1 cellular context compared by ENCODE assay signal in the genomic region with DNA sequence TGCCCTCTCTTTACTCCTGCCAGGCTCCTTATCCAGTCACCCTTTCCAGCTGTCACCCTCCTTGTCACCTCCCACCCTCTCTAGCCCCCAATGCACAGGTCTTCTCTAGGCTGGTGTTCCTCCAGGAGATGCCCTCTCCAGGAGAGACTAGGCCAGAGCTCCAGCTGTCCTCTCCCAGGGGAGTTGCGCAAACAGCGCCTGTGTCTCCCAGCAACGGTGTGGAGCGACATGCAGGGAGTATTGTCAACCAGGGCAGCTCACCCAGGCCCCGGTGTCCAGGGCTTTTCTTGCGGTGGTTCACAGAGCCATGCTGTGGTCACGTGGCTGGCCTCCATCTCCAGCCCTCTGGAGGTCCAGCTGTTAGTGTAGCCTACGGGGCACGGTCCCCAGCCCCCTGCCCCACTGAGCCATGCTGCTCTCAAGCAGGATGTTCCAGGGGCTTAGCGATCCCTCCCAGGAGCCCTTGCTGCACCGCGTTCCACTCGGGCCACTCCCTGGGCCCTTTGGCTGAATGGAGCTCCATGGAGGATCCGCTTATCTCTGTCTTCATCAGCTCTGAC.
TF ChIP-seq lines count a peak whose summit lies in the region.

No MANE protein-coding gene starts in this region.

TF ChIP-seq in HepG2, 621 proteins besides CTCF, POLR2A, EP300 and RAD21 (continued from another document):
- TF ChIP-seq, protein P1, sequence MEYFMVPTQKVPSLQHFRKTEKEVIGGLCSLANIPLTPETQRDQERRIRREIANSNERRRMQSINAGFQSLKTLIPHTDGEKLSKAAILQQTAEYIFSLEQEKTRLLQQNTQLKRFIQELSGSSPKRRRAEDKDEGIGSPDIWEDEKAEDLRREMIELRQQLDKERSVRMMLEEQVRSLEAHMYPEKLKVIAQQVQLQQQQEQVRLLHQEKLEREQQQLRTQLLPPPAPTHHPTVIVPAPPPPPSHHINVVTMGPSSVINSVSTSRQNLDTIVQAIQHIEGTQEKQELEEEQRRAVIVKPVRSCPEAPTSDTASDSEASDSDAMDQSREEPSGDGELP (IDR thresholded peaks at IDR 0.05; ENCODE audit: borderline replicate concordance, low read depth) = peak; percentile 77; the same call in 1 of the 2 replicates
- TF ChIP-seq POLR2G (IDR thresholded peaks at IDR 0.05; ENCODE audit: low read depth, low read length) = no peak
- no peak for TF ChIP-seq ZFP36L1 (CRISPR knock-in tag; IDR thresholded peaks at IDR 0.05)
- 0 out of 2 replicates have a peak, but pooled peaks have one; percentile 31 for TF ChIP-seq ZFX (CRISPR knock-in tag; IDR thresholded peaks at IDR 0.05; ENCODE audit: low read depth)
- TF ChIP-seq NFIB (CRISPR knock-in tag; IDR thresholded peaks at IDR 0.05; ENCODE audit: borderline replicate concordance) = no peak
- TF ChIP-seq, protein P2, sequence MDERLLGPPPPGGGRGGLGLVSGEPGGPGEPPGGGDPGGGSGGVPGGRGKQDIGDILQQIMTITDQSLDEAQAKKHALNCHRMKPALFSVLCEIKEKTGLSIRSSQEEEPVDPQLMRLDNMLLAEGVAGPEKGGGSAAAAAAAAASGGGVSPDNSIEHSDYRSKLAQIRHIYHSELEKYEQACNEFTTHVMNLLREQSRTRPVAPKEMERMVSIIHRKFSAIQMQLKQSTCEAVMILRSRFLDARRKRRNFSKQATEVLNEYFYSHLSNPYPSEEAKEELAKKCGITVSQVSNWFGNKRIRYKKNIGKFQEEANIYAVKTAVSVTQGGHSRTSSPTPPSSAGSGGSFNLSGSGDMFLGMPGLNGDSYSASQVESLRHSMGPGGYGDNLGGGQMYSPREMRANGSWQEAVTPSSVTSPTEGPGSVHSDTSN (CRISPR knock-in tag; IDR thresholded peaks at IDR 0.05) = peak; percentile 55; the same call in 1 of the 2 replicates
- no peak for TF ChIP-seq ZNF569 (CRISPR knock-in tag; IDR thresholded peaks at IDR 0.05; ENCODE audit: borderline replicate concordance)
- TF ChIP-seq, protein P3, sequence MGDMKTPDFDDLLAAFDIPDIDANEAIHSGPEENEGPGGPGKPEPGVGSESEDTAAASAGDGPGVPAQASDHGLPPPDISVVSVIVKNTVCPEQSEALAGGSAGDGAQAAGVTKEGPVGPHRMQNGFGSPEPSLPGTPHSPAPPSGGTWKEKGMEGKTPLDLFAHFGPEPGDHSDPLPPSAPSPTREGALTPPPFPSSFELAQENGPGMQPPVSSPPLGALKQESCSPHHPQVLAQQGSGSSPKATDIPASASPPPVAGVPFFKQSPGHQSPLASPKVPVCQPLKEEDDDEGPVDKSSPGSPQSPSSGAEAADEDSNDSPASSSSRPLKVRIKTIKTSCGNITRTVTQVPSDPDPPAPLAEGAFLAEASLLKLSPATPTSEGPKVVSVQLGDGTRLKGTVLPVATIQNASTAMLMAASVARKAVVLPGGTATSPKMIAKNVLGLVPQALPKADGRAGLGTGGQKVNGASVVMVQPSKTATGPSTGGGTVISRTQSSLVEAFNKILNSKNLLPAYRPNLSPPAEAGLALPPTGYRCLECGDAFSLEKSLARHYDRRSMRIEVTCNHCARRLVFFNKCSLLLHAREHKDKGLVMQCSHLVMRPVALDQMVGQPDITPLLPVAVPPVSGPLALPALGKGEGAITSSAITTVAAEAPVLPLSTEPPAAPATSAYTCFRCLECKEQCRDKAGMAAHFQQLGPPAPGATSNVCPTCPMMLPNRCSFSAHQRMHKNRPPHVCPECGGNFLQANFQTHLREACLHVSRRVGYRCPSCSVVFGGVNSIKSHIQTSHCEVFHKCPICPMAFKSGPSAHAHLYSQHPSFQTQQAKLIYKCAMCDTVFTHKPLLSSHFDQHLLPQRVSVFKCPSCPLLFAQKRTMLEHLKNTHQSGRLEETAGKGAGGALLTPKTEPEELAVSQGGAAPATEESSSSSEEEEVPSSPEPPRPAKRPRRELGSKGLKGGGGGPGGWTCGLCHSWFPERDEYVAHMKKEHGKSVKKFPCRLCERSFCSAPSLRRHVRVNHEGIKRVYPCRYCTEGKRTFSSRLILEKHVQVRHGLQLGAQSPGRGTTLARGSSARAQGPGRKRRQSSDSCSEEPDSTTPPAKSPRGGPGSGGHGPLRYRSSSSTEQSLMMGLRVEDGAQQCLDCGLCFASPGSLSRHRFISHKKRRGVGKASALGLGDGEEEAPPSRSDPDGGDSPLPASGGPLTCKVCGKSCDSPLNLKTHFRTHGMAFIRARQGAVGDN (CRISPR knock-in tag; IDR thresholded peaks at IDR 0.05) = peak; percentile 38
- TF ChIP-seq ZNF816 (CRISPR knock-in tag; IDR thresholded peaks at IDR 0.05; ENCODE audit: borderline replicate concordance) = no peak
- TF ChIP-seq TOE1 (CRISPR knock-in tag; IDR thresholded peaks at IDR 0.05) = no peak
- TF ChIP-seq RFX1 (IDR thresholded peaks at IDR 0.05) = peak; percentile 63; the same call in 1 of the 2 replicates
- TF ChIP-seq HCFC1 (IDR thresholded peaks at IDR 0.05; ENCODE audit: low read depth, low read length) = no peak
- TF ChIP-seq CEBPB (IDR thresholded peaks at IDR 0.05; ENCODE audit: borderline replicate concordance, low read depth, low read length) = peak; percentile 96
- peak; percentile 79 for TF ChIP-seq RFX3 (CRISPR knock-in tag; IDR thresholded peaks at IDR 0.05)
- peak; percentile 93 for TF ChIP-seq CEBPG (CRISPR knock-in tag; IDR thresholded peaks at IDR 0.05)
- peak; percentile 44 for TF ChIP-seq SAP130 (CRISPR knock-in tag; IDR thresholded peaks at IDR 0.05; ENCODE audit: low read depth)
